In genomic region chr14:61281186-61281676, GRCh38 we compare ENCODE assay signal across 9 cellular contexts. TPM values are rescaled to one million over a fixed set of nuclear protein-coding genes. Genes with fewer than 3 reads are reported as not detected.
DNase-seq lines count a peak whose midpoint lies in the region; ATAC-seq, FAIRE-seq and TF ChIP-seq lines count a peak whose summit lies in the region.
"Had no signal": no experiment of that assay in that cellular context is flagged by ENCODE, and none has a peak within 500 bp of the region (broad histone marks: within the 10 kb centered on the region; RNA-seq: fewer than 3 reads in every experiment).

TMEM30B (minus strand) TSS chr14:61281338; CDS start chr14:61281147, 191 bp downstream.

- H3K27ac ChIP-seq in ectodermal cell (ENCODE audit: insufficient read depth, low read depth, low read length, poor library complexity, severe bottlenecking) (no peak within 1 kb of the TSS), muscle layer of duodenum (ENCODE audit: low read length) (peak within 1 kb of the TSS; percentile 73), uterus (peak within 1 kb of the TSS; percentile 70 to 80)

- ATAC-seq in T-cell (replicated peaks in 1 of 4), result peak in 3 of 4 experiments; percentile 21 to 44 (median 38)
- ATAC-seq in HG02840 (IDR thresholded peaks at IDR 0.05; ENCODE audit: low FRiP score, unreplicated experiment), result no peak

- 11 to 12% methylated on average over 36 of the region's 36 CpGs for WGBS in ectodermal cell, 2 experiments

- peaks cover 33 to 37% (median 35%) of the 10 kb centered on the region in 3 donors for H3K4me1 Mint-ChIP-seq in T-cell

- H3K36me3 ChIP-seq in ectodermal cell (ENCODE audit: control insufficient read depth, insufficient read depth, low read length) (no peaks in the 10 kb centered on the region), muscle layer of duodenum (ENCODE audit: control insufficient read depth in 1 of 2, insufficient read depth in 2 of 2, low read length in 2 of 2) (no peaks in the 10 kb centered on the region), uterus (no peaks in the 10 kb centered on the region)

- H3K27me3 ChIP-seq in ectodermal cell (ENCODE audit: control insufficient read depth, insufficient read depth, low read length, poor library complexity, severe bottlenecking) (peaks cover 69% of the 10 kb centered on the region), muscle layer of duodenum (ENCODE audit: low read depth, low read length) (no peaks in the 10 kb centered on the region), uterus (peaks cover 0 to 22% of the 10 kb centered on the region in 2 donors)

- H3K27ac Mint-ChIP-seq in T-cell, result peak within 1 kb of the TSS; percentile 91 to 92

- TF ChIP-seq CTCF in uterus (IDR thresholded peaks at IDR 0.05), result no peak

- intact Hi-C loops in uterus (cut with DNase I; ENCODE audit: low total_unique reads), result no loop called here

- CTCF ChIA-PET in T-cell (lab: Charles Lee), result interaction anchor here (0.5 to 2.0 kb wide), 18 partner anchors 11 to 808 kb away, joined by 3 to 18 read pairs (median 4); partner anchors contain the start of genes SLC38A6 (in 1 of the 2), SNAPC1 (in 1 of the 2) and TRMT5 (in 1 of the 2)

- peaks cover 0 to 6% of the 10 kb centered on the region in 2 donors for H3K27me3 Mint-ChIP-seq in T-cell

- DNase-seq in NCI-H1092 treated with DMSO at 0.1 percent for 48 hours (lab: John Stamatoyannopoulos, UW) (peak; percentile 28), NCI-H1092 (lab: John Stamatoyannopoulos, UW) (no peak), T-cell (peak in 32 of 34 experiments; percentile 12 to 56 (median 38)), uterus (no peak), GM12891 (ENCODE audit: insufficient read length, low spot score) (no peak)

- TF ChIP-seq POLR2A in uterus (IDR thresholded peaks at IDR 0.05) (peak in 1 of 2 donors; percentile 31), GM12891 (IDR thresholded peaks at IDR 0.05; ENCODE audit: low read depth, low read length) (no peak)

- no peaks in the 10 kb centered on the region for H3K36me3 Mint-ChIP-seq in T-cell

- POLR2A ChIA-PET in T-cell (lab: Charles Lee), result interaction anchor here (0.6 to 1.0 kb wide), 8 partner anchors 24 to 1216 kb away, joined by 3 to 13 read pairs (median 4); no protein-coding TSS in a partner anchor

- no peaks in the 10 kb centered on the region for H3K4me1 ChIP-seq in ectodermal cell (ENCODE audit: control insufficient read depth, insufficient read depth, low read length)
- H3K4me1 ChIP-seq in muscle layer of duodenum (ENCODE audit: control insufficient read depth in 1 of 2, insufficient read depth in 2 of 2, low read length in 2 of 2), result peaks cover 0 to 13% of the 10 kb centered on the region in 2 donors
- H3K4me1 ChIP-seq in uterus, result no peaks in the 10 kb centered on the region

- peak within 1 kb of the TSS; percentile 40 for H3K4me3 ChIP-seq in ectodermal cell (ENCODE audit: insufficient read depth, low read depth, low read length)
- peak within 1 kb of the TSS; percentile 43 to 70 for H3K4me3 ChIP-seq in muscle layer of duodenum (ENCODE audit: low read depth in 1 of 2, low read length in 2 of 2)
- peak within 1 kb of the TSS; percentile 19 to 39 for H3K4me3 ChIP-seq in uterus

- no peaks in the 10 kb centered on the region for H3K9me3 Mint-ChIP-seq in T-cell

- peak within 1 kb of the TSS; percentile 88 to 95 (median 89) for H3K4me3 Mint-ChIP-seq in T-cell

- FAIRE-seq in GM12891 (lab: Jason Lieb, UNC), result no peak

- H3K9me3 ChIP-seq in ectodermal cell (ENCODE audit: control insufficient read depth, low read length), result no peaks in the 10 kb centered on the region
- no peaks in the 10 kb centered on the region for H3K9me3 ChIP-seq in muscle layer of duodenum (ENCODE audit: control insufficient read depth in 1 of 2, low read length in 2 of 2)
- no peaks in the 10 kb centered on the region for H3K9me3 ChIP-seq in uterus

TF ChIP-seq in GM12891, 5 proteins besides CTCF, POLR2A, EP300 and RAD21:
- TF ChIP-seq PAX5 (IDR thresholded peaks at IDR 0.05; ENCODE audit: insufficient read depth, low read length, severe bottlenecking) (no peak), TAF1 (IDR thresholded peaks at IDR 0.05; ENCODE audit: low read depth, low read length) (no peak), POLR2AphosphoS5 (IDR thresholded peaks at IDR 0.05; ENCODE audit: low read depth, low read length) (no peak), POU2F2 (IDR thresholded peaks at IDR 0.05; ENCODE audit: low read depth, low read length) (no peak), SPI1 (IDR thresholded peaks at IDR 0.05; ENCODE audit: low read depth, low read length) (no peak)

RNA-seq across cellular contexts. Expression of gene TMEM30B, which starts in this region (rescaled TPM):
- 1 to 10 TPM; 2.1 to 8.6 (median 2.9) TPM for total RNA-seq in T-cell
- polyA plus RNA-seq in ectodermal cell (2013, experiment 1 of 4), result not detected
- not detected for polyA plus RNA-seq in ectodermal cell (2013, experiment 2 of 4)
- polyA plus RNA-seq in ectodermal cell (2013, experiment 3 of 4), result not detected
- polyA plus RNA-seq in ectodermal cell (2013, experiment 4 of 4), result 0.04 TPM
- total RNA-seq in uterus, result 1 to 10 TPM; 1.8 to 6.4 (median 3.3) TPM
- polyA plus RNA-seq in GM12891 (2012; ENCODE audit: low read depth, missing spikeins), result 0.15 TPM
- total RNA-seq: SK-MEL-5 had no signal

Comparison
In these comparisons a context has a peak if more than half of its experiments do, and no peak if none do; other contexts are left out.
1. DNase-seq: peak in NCI-H1092 treated with DMSO at 0.1 percent for 48 hours (single experiment) and T-cell (32 of 34); none in NCI-H1092 (single experiment), uterus (0 of 2) and GM12891 (single experiment).
2. Peak in every context shown above with its lines, with median percentiles within 50 percentile points of each other: H3K4me3 ChIP-seq.